Comparison of ENCODE assay signal across 1 cellular context in the genomic region with DNA sequence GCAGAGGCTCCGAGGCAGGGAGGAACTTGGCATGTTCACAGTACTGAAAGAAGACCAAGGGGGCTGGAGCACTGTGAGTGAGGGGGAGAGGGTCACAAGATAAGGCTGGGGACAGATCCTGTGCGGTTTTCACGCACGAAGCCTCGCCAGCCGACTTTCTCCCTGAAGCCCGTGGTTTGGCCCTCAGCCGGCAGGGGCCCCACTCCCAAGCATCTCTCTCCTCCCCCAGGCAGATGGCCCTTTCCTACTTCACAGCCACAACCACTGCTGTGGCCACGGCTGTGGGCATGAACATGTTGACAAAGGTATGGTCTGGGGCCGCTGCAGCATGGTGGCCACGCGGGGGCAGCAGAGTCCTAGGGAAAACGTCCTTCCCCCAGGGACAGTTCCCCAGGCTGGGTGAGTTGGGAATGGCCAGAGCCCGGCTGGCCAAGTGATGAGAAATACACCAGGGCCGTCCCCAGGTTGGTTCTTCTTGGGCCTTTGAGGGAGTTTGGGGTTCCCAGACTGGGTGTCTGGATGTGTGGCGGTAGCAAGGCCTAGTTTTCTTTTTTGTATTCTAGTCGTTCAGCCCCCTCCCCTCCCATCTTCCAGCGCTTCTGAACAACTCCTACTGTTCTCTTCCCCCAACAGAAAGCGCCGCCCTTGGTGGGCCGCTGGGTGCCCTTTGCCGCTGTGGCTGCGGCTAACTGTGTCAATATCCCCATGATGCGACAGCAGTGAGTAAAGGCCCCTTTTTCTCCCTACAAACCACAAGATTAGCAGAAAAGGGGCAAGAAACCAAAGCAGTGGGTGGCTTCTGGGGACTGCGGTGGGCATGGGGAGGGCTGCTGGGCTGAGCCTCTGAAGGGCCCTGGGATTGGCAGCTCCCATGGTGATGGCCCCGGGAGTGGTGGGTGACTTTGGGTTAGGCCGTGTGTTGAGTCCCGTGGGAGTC.
TF ChIP-seq lines count a peak whose summit lies in the region.

No MANE protein-coding gene starts in this region.

TF ChIP-seq in endothelial cell of umbilical vein, 7 proteins besides CTCF, POLR2A, EP300 and RAD21:
- TF ChIP-seq, protein P1, sequence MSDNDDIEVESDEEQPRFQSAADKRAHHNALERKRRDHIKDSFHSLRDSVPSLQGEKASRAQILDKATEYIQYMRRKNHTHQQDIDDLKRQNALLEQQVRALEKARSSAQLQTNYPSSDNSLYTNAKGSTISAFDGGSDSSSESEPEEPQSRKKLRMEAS (IDR thresholded peaks at IDR 0.05; ENCODE audit: insufficient read depth, insufficient read length) = no peak
- TF ChIP-seq MYC (IDR thresholded peaks at IDR 0.05; ENCODE audit: low read depth, low read length) (no peak), GATA2 (IDR thresholded peaks at IDR 0.05; ENCODE audit: insufficient read depth, insufficient read length, low read depth, low read length) (no peak), POLR2AphosphoS5 (IDR thresholded peaks at IDR 0.05; ENCODE audit: insufficient read depth, low read depth, low read length) (no peak), FOS (IDR thresholded peaks at IDR 0.05; ENCODE audit: borderline replicate concordance, insufficient read depth, low read length) (no peak), EZH2 (IDR thresholded peaks at IDR 0.05; ENCODE audit: borderline replicate concordance, low read depth, low read length, severe bottlenecking) (no peak), JUN (IDR thresholded peaks at IDR 0.05; ENCODE audit: borderline replicate concordance, insufficient read depth, insufficient read length, low read depth) (no peak)
